1 cellular context compared by ENCODE assay signal in genomic region chr10:86650151-86650550, GRCh38.
TF ChIP-seq lines count a peak whose summit lies in the region.

No MANE protein-coding gene starts in this region.

TF ChIP-seq in IMR-90, 13 proteins besides CTCF, POLR2A, EP300 and RAD21 (continued from another document):
- TF ChIP-seq NFE2L2 (IDR thresholded peaks at IDR 0.05; ENCODE audit: low read depth, low read length) (no peak), CHD1 (IDR thresholded peaks at IDR 0.05; ENCODE audit: low read depth, low read length) (no peak), ELK1 (IDR thresholded peaks at IDR 0.05; ENCODE audit: borderline replicate concordance, low read depth, low read length) (no peak), USF2 (IDR thresholded peaks at IDR 0.05; ENCODE audit: low read depth, low read length) (no peak), MAZ (IDR thresholded peaks at IDR 0.05; ENCODE audit: borderline replicate concordance, low read depth, low read length) (no peak), MAFK (IDR thresholded peaks at IDR 0.05; ENCODE audit: low read depth, low read length) (no peak), FOS (IDR thresholded peaks at IDR 0.05; ENCODE audit: low read depth, low read length) (no peak), RCOR1 (IDR thresholded peaks at IDR 0.05; ENCODE audit: insufficient replicate concordance, low read length) (no peak), BHLHE40 (IDR thresholded peaks at IDR 0.05; ENCODE audit: low read depth, low read length) (no peak), MXI1 (IDR thresholded peaks at IDR 0.05; ENCODE audit: borderline replicate concordance, low read depth, low read length) (no peak)
